Comparison of ENCODE assay signal across 21 cellular contexts in genomic region chr15:66746231-66746605, GRCh38. TPM values are rescaled to one million over a fixed set of nuclear protein-coding genes. Genes with fewer than 3 reads are reported as not detected.
DNase-seq lines count a peak whose midpoint lies in the region; ATAC-seq, FAIRE-seq and TF ChIP-seq lines count a peak whose summit lies in the region.
"Had no signal": no experiment of that assay in that cellular context is flagged by ENCODE, and none has a peak within 500 bp of the region (broad histone marks: within the 10 kb centered on the region; RNA-seq: fewer than 3 reads in every experiment).

No MANE protein-coding gene starts in this region.

- H4K8ac ChIP-seq in IMR-90 (ENCODE audit: low read depth in 2 of 2, low read length in 2 of 2) = peak overlapping the region in 1 of 2 experiments; percentile 87; a peak in 3 of 4 replicates

- H2AFZ ChIP-seq in IMR-90 (replicated peaks; ENCODE audit: low read length, poor library complexity) = peak overlapping the region; percentile 47
- H2AFZ ChIP-seq in astrocyte (ENCODE audit: low read depth, low read length) = no peak overlapping the region

- H2AK9ac ChIP-seq in IMR-90 (replicated peaks; ENCODE audit: low read depth, low read length, poor library complexity) = peak overlapping the region; percentile 80

- peak overlapping the region; percentile 71 for H3K27ac ChIP-seq in IMR-90 (ENCODE audit: insufficient read depth, low read length)
- no peak overlapping the region for H3K27ac ChIP-seq in astrocyte (ENCODE audit: low read depth, low read length)
- peak overlapping the region; percentile 9 to 70 for H3K27ac ChIP-seq in liver (ENCODE audit: low read depth in 1 of 2, low read length in 2 of 2)
- H3K27ac ChIP-seq in thoracic aorta = peak overlapping the region; percentile 31 to 69
- H3K27ac ChIP-seq: gastroesophageal sphincter, pancreas, Peyer's patch had no signal

- H3K14ac ChIP-seq in IMR-90 (replicated peaks; ENCODE audit: low read depth, low read length) = peak overlapping the region; percentile 89

- H3K36me3 Mint-ChIP-seq in astrocyte (ENCODE audit: low read depth, unreplicated experiment) = no peaks in the 10 kb centered on the region
- H3K36me3 Mint-ChIP-seq: stimulated activated naive B cell treated with anti-CD40 and anti-IgM and Interleukin-4, amounts not matched to agents 10 μg/mL and 1 μg/mL and 100 μg/mL, for 72 hours had no signal

- H4K5ac ChIP-seq in IMR-90 (ENCODE audit: low read depth, low read length) = peak overlapping the region; percentile 85

- peak overlapping the region; percentile 93 for H2BK120ac ChIP-seq in IMR-90 (ENCODE audit: low read depth, low read length)

- H3K4me2 ChIP-seq in IMR-90 (ENCODE audit: low read depth, low read length) (no peak overlapping the region), astrocyte (ENCODE audit: low read length) (peak overlapping the region; percentile 4)

- in situ Hi-C loops in IMR-90 (cut with MboI; ENCODE audit: low sequenced_read_pairs) = no loop called here

- H3K27me3 ChIP-seq in IMR-90 (ENCODE audit: control insufficient read depth, insufficient read depth, low read length) (no peaks in the 10 kb centered on the region), astrocyte (ENCODE audit: insufficient read depth, low read length) (no peaks in the 10 kb centered on the region), liver (ENCODE audit: control insufficient read depth in 4 of 4, insufficient read depth in 4 of 4, low read length in 3 of 4) (no peaks in the 10 kb centered on the region), thoracic aorta (replicated peaks; ENCODE audit: insufficient read depth) (no peaks in the 10 kb centered on the region)
- H3K27me3 ChIP-seq: adrenal gland, gastroesophageal sphincter, MG63, pancreas, Peyer's patch, spleen had no signal

- H3K36me3 ChIP-seq in IMR-90 (ENCODE audit: control insufficient read depth, insufficient read depth, low read length) = peaks cover 5% of the 10 kb centered on the region
- H3K36me3 ChIP-seq in astrocyte (ENCODE audit: insufficient read depth, low read length) = no peaks in the 10 kb centered on the region
- no peaks in the 10 kb centered on the region for H3K36me3 ChIP-seq in liver (ENCODE audit: control insufficient read depth in 4 of 4, insufficient read depth in 3 of 4, low read depth in 1 of 4, low read length in 3 of 4)
- H3K36me3 ChIP-seq in thoracic aorta = no peaks in the 10 kb centered on the region
- H3K36me3 ChIP-seq: adrenal gland, gastroesophageal sphincter, pancreas, Peyer's patch, spleen, WERI-Rb-1 had no signal

- DNase-seq in IMR-90 = no peak
- no peak for DNase-seq in astrocyte (ENCODE audit: low read depth)
- no peak for DNase-seq in thoracic aorta (ENCODE audit: low spot score)
- no peak for DNase-seq in ureter (ENCODE audit: low spot score)
- DNase-seq in AML-193 (lab: John Stamatoyannopoulos, UW) = no peak
- no peak for DNase-seq in KG1 (lab: John Stamatoyannopoulos, UW)
- DNase-seq: adrenal gland; C1 segment of cervical spinal cord; DND-41; MG63; mucosa of descending colon; NCI-H187 treated with DMSO at 0.1 percent for 48 hours; NCI-H524 treated with DMSO at 0.1 percent for 48 hours; spleen; stimulated activated naive B cell treated with anti-CD40 and anti-IgM and Interleukin-4, amounts not matched to agents 10 μg/mL and 1 μg/mL and 100 μg/mL, for 72 hours; WERI-Rb-1 had no signal

- H3K27me3 Mint-ChIP-seq in astrocyte (ENCODE audit: low read depth, unreplicated experiment) = peaks cover 12% of the 10 kb centered on the region

- peaks cover 64 to 88% of the 10 kb centered on the region in 2 experiments for H3K79me1 ChIP-seq in IMR-90 (ENCODE audit: low read depth in 1 of 2, low read length in 2 of 2)

- peaks cover 10% of the 10 kb centered on the region for H3K79me2 ChIP-seq in astrocyte (ENCODE audit: insufficient read depth, low read length)

- TF ChIP-seq CTCF in IMR-90 (conservative IDR thresholded peaks at IDR 0.05; ENCODE audit: low read depth, low read length) = no peak
- TF ChIP-seq CTCF in astrocyte (IDR thresholded peaks at IDR 0.05; ENCODE audit: insufficient read depth, low read depth, low read length) = no peak
- no peak for TF ChIP-seq CTCF in liver (IDR thresholded peaks at IDR 0.05; ENCODE audit: low read depth, low read length, missing input control)
- no peak for TF ChIP-seq CTCF in thoracic aorta (IDR thresholded peaks at IDR 0.05)

- no peak for TF ChIP-seq RAD21 in IMR-90 (IDR thresholded peaks at IDR 0.05; ENCODE audit: low read length)
- TF ChIP-seq RAD21 in liver (IDR thresholded peaks at IDR 0.05) = no peak

- H3K27ac Mint-ChIP-seq in astrocyte (ENCODE audit: unreplicated experiment) = no peak overlapping the region
- H3K27ac Mint-ChIP-seq: activated T-helper 1 cell treated with anti-CD3 and anti-CD28 coated beads, Interleukin-12 subunit alpha, Interleukin-12 subunit beta, Interleukin-2, Interleukin-4 antibody, amounts not matched to agents 30 ng/mL and 10 ng/mL and 1 ng/mL, durations not matched to agents 14 hours and 24 hours and 36 hours; stimulated activated naive B cell treated with anti-CD40 and anti-IgM and Interleukin-4, amounts not matched to agents 10 μg/mL and 1 μg/mL and 100 μg/mL, for 72 hours had no signal

- peak overlapping the region; percentile 90 for H4K91ac ChIP-seq in IMR-90 (ENCODE audit: insufficient read depth, low read depth, low read length)

- H3K9me1 ChIP-seq in IMR-90 (ENCODE audit: insufficient read depth, low read length) = peaks cover 46% of the 10 kb centered on the region

- ATAC-seq in IMR-90 (ENCODE audit: low read depth) (no peak), thoracic aorta (ENCODE audit: insufficient number of reproducible peaks, low FRiP score, low read depth) (no peak)
- ATAC-seq: gastroesophageal sphincter; mucosa of descending colon; pancreas; stimulated activated naive B cell treated with anti-CD40 and anti-IgM and Interleukin-4, amounts not matched to agents 10 μg/mL and 1 μg/mL and 100 μg/mL, for 72 hours had no signal

- H2BK5ac ChIP-seq in IMR-90 (ENCODE audit: low read depth, low read length, poor library complexity, severe bottlenecking) = peak overlapping the region; percentile 22

- H3K4me3 ChIP-seq in IMR-90 (ENCODE audit: insufficient read depth, low read depth, low read length) = no peak overlapping the region
- no peak overlapping the region for H3K4me3 ChIP-seq in astrocyte (ENCODE audit: insufficient read depth, low read depth, low read length)
- no peak overlapping the region for H3K4me3 ChIP-seq in liver (ENCODE audit: low read depth in 1 of 3, low read length in 3 of 3)
- no peak overlapping the region for H3K4me3 ChIP-seq in thoracic aorta
- H3K4me3 ChIP-seq: adrenal gland, gastroesophageal sphincter, MG63, mucosa of descending colon, pancreas, Peyer's patch, spleen had no signal

- peak overlapping the region; percentile 99; the same call in 2 of the 3 replicates for H2BK15ac ChIP-seq in IMR-90 (ENCODE audit: low read depth, low read length)

- peaks cover 2% of the 10 kb centered on the region for H3K9me3 Mint-ChIP-seq in astrocyte (ENCODE audit: unreplicated experiment)
- H3K9me3 Mint-ChIP-seq: activated T-helper 1 cell treated with anti-CD3 and anti-CD28 coated beads, Interleukin-12 subunit alpha, Interleukin-12 subunit beta, Interleukin-2, Interleukin-4 antibody, amounts not matched to agents 30 ng/mL and 10 ng/mL and 1 ng/mL, durations not matched to agents 14 hours and 24 hours and 36 hours; stimulated activated naive B cell treated with anti-CD40 and anti-IgM and Interleukin-4, amounts not matched to agents 10 μg/mL and 1 μg/mL and 100 μg/mL, for 72 hours had no signal

- H2AK5ac ChIP-seq in IMR-90 (ENCODE audit: low read depth, low read length) = peak overlapping the region; percentile 99

- WGBS in IMR-90 (ENCODE audit: extremely low coverage in 2 of 2, insufficient read length in 1 of 2), 2 experiments = no CpG with 5 or more reads among the region's 5 CpGs
- WGBS in liver = 71% methylated on average over 5 of the region's 5 CpGs

- no TSS peak for BruUV-seq in IMR-90 (replicated peaks; lab: Mats Ljungman, UMichigan)

- peak overlapping the region; percentile 95 for H2BK20ac ChIP-seq in IMR-90 (ENCODE audit: low read depth, low read length)

- H4K20me1 ChIP-seq in IMR-90 (ENCODE audit: insufficient read depth, low read length) (peaks cover 3% of the 10 kb centered on the region; the same call in 1 of the 2 replicates), astrocyte (ENCODE audit: insufficient read depth, low read length) (peaks cover 27% of the 10 kb centered on the region)

- peak overlapping the region; percentile 40; the same call in 1 of the 2 replicates for H3K9ac ChIP-seq in IMR-90 (ENCODE audit: low read depth, low read length)
- H3K9ac ChIP-seq in astrocyte (ENCODE audit: low read length) = no peak overlapping the region
- no peak overlapping the region for H3K9ac ChIP-seq in liver (ENCODE audit: low read depth in 1 of 2, low read length in 2 of 2)

- dilution Hi-C loops in IMR-90 (cut with HindIII; ENCODE audit: low sequenced_read_pairs, unreplicated experiment) = no loop called here

- peak overlapping the region; percentile 39 for H3K18ac ChIP-seq in IMR-90 (ENCODE audit: low read depth, low read length)

- H3K4me1 ChIP-seq in IMR-90 (ENCODE audit: control insufficient read depth, insufficient read depth, low read length) (peaks cover 58% of the 10 kb centered on the region), astrocyte (ENCODE audit: insufficient read depth, low read length) (peaks cover 41% of the 10 kb centered on the region), liver (ENCODE audit: control insufficient read depth in 4 of 4, insufficient read depth in 4 of 4, low read length in 3 of 4) (peaks cover 2 to 29% (median 15%) of the 10 kb centered on the region in 4 donors), thoracic aorta (ENCODE audit: control insufficient read depth in 1 of 2, low read depth in 2 of 2) (peaks cover 41 to 87% of the 10 kb centered on the region in 2 donors)

- peak overlapping the region; percentile 87 for H3K4ac ChIP-seq in IMR-90 (ENCODE audit: low read depth, low read length)

- H3K4me3 Mint-ChIP-seq in astrocyte (ENCODE audit: unreplicated experiment) = no peak overlapping the region
- H3K4me3 Mint-ChIP-seq: activated T-helper 1 cell treated with anti-CD3 and anti-CD28 coated beads, Interleukin-12 subunit alpha, Interleukin-12 subunit beta, Interleukin-2, Interleukin-4 antibody, amounts not matched to agents 30 ng/mL and 10 ng/mL and 1 ng/mL, durations not matched to agents 14 hours and 24 hours and 36 hours; stimulated activated naive B cell treated with anti-CD40 and anti-IgM and Interleukin-4, amounts not matched to agents 10 μg/mL and 1 μg/mL and 100 μg/mL, for 72 hours had no signal

- peak overlapping the region; percentile 39 for H3K23ac ChIP-seq in IMR-90 (ENCODE audit: low read depth, low read length)

- POLR2A ChIA-PET in IMR-90 (lab: Charles Lee; ENCODE audit: unreplicated experiment) = no interaction called here

- no peak for TF ChIP-seq POLR2A in IMR-90 (IDR thresholded peaks at IDR 0.05; ENCODE audit: low read depth, low read length)

- H3K9me3 ChIP-seq in IMR-90 (ENCODE audit: control insufficient read depth, insufficient read depth, low read length) (no peaks in the 10 kb centered on the region), astrocyte (ENCODE audit: insufficient read depth, low read depth, low read length) (no peaks in the 10 kb centered on the region), liver (ENCODE audit: control insufficient read depth in 4 of 4, low read length in 3 of 4) (no peaks in the 10 kb centered on the region), thoracic aorta (no peaks in the 10 kb centered on the region)
- H3K9me3 ChIP-seq: adrenal gland, gastroesophageal sphincter, MG63, mucosa of descending colon, pancreas, Peyer's patch, spleen had no signal

- CTCF ChIA-PET in IMR-90 (lab: Yijun Ruan, JAX) = no interaction called here

- peaks cover 17% of the 10 kb centered on the region for H3K4me1 Mint-ChIP-seq in astrocyte (ENCODE audit: low read depth, unreplicated experiment)
- H3K4me1 Mint-ChIP-seq: stimulated activated naive B cell treated with anti-CD40 and anti-IgM and Interleukin-4, amounts not matched to agents 10 μg/mL and 1 μg/mL and 100 μg/mL, for 72 hours had no signal

- intact Hi-C loops in IMR-90 (cut with micrococcal nuclease) = loop anchor here (5.0 kb wide), 1 partner anchor 44 kb away; the partner anchor contains the start of gene SMAD6

- no peak overlapping the region for H3K56ac ChIP-seq in IMR-90 (ENCODE audit: extremely low read depth, insufficient read depth, low read length)

- no peak for FAIRE-seq in astrocyte (lab: Jason Lieb, UNC)
- FAIRE-seq: pancreas had no signal

RNA-seq across cellular contexts. Expression of gene SMAD6, which starts 44.2 kb away (rescaled TPM):
- total RNA-seq in IMR-90 (2012; rRNA removed) (3.6 and 4.8 TPM in 2 replicates), astrocyte (2.7 and 4.0 TPM in 2 replicates), liver (10 to 100 TPM; 14.1 to 15.1 TPM), thoracic aorta (100 to 1,000 TPM in 1 of 2 donors, 10 to 100 TPM in 1; 73.3 to 113 TPM), ureter (17.4 TPM)
- polyA plus RNA-seq in IMR-90 (2012; rRNA removed) (8.5 and 13.6 TPM in 2 replicates), liver (1 to 10 TPM; 1.2 to 7.9 TPM)
- polyA plus RNA-seq in IMR-90 (2012; cell fraction: cytosol; rRNA removed) = 4.7 and 9.3 TPM in 2 replicates
- 17.3 and 42.6 TPM in 2 replicates for polyA plus RNA-seq in IMR-90 (2012; cell fraction: nucleus; rRNA removed; ENCODE audit: low replicate concordance)
